ENCODE assay signal across 32 cellular contexts in genomic region chr10:67086324-67087139, GRCh38.
"Had no signal": no experiment of that assay in that cellular context is flagged by ENCODE, and none has a peak within 500 bp of the region (broad histone marks: within the 10 kb centered on the region; RNA-seq: fewer than 3 reads in every experiment).

No MANE protein-coding gene starts in this region.

- H3K27me3 Mint-ChIP-seq: progenitor cell of endocrine pancreas had no signal

- H3K4me3 Mint-ChIP-seq: activated T-helper 1 cell treated with anti-CD3 and anti-CD28 coated beads, Interleukin-12 subunit alpha, Interleukin-12 subunit beta, Interleukin-2, Interleukin-4 antibody, amounts not matched to agents 30 ng/mL and 10 ng/mL and 1 ng/mL, durations not matched to agents 14 hours and 24 hours and 36 hours; nephron; T-helper 1 cell treated with Interleukin-12 subunit alpha and Interleukin-12 subunit beta and Interleukin-4 antibody, amounts not matched to agents 30 μg/mL and 1 μg/mL, for 36 hours had no signal

- H3K4me1 ChIP-seq: breast epithelium, colonic mucosa, spleen, suprapubic skin, upper lobe of right lung had no signal

- ATAC-seq: activated CD4-positive, CD25-positive, alpha-beta regulatory T cell treated with anti-CD3 and anti-CD28 coated beads, Interleukin-2, amount 50 U/mL, for 24 hours; left colon; upper lobe of right lung had no signal

- H3K27ac ChIP-seq: breast epithelium, colonic mucosa, gastrocnemius medialis, neutrophil, ovary, spleen, suprapubic skin, tibial artery, upper lobe of right lung, WERI-Rb-1 had no signal

- H3K27me3 ChIP-seq: breast epithelium, colonic mucosa, dorsolateral prefrontal cortex, gastrocnemius medialis, neutrophil, ovary, spleen, suprapubic skin, tibial artery, upper lobe of right lung had no signal

- H3K4me1 Mint-ChIP-seq: nephron had no signal

- H3K9me3 Mint-ChIP-seq: activated T-helper 1 cell treated with anti-CD3 and anti-CD28 coated beads, Interleukin-12 subunit alpha, Interleukin-12 subunit beta, Interleukin-2, Interleukin-4 antibody, amounts not matched to agents 30 ng/mL and 10 ng/mL and 1 ng/mL, durations not matched to agents 14 hours and 24 hours and 36 hours; nephron; T-helper 1 cell treated with Interleukin-12 subunit alpha and Interleukin-12 subunit beta and Interleukin-4 antibody, amounts not matched to agents 30 μg/mL and 1 μg/mL, for 36 hours had no signal

- H3K9me3 ChIP-seq: breast epithelium, colonic mucosa, gastrocnemius medialis, neutrophil, ovary, spleen, suprapubic skin, tibial artery, upper lobe of right lung had no signal

- H3K4me3 ChIP-seq: breast epithelium, colonic mucosa, dorsolateral prefrontal cortex, gastrocnemius medialis, lung, ovary, spleen, suprapubic skin, tibial artery, upper lobe of right lung had no signal

- DNase-seq: activated CD4-positive, alpha-beta T cell treated with anti-CD3 and anti-CD28 coated beads for 48 hours; activated CD4-positive, alpha-beta T cell treated with anti-CD3 and anti-CD28 coated beads, Interleukin-2, amount 50 U/mL, for 48 hours; activated CD8-positive, alpha-beta memory T cell treated with anti-CD3 and anti-CD28 coated beads, Interleukin-2, amount 50 U/mL, for 4 hours; activated effector memory CD4-positive, alpha-beta T cell treated with anti-CD3 and anti-CD28 coated beads, Interleukin-2, amount 50 U/mL, for 16 hours; activated naive CD4-positive, alpha-beta T cell treated with anti-CD3 and anti-CD28 coated beads, Interleukin-2, amount 50 U/mL, for 16 hours; activated T-cell treated with anti-CD3 and anti-CD28 coated beads, Interleukin-2, amount 50 U/mL, for 1 hour; cerebellar nuclear complex; colonic mucosa; dorsolateral prefrontal cortex; effector memory CD4-positive, alpha-beta T cell; gastrocnemius medialis; glutamatergic neuron; hippocampal formation; left colon; ovary; retina; spleen; stimulated activated naive CD4-positive, alpha-beta T cell; SW 1271; T-helper 9 cell; tibial artery; upper lobe of right lung; WERI-Rb-1 had no signal

- H3K36me3 ChIP-seq: breast epithelium, colonic mucosa, gastrocnemius medialis, neutrophil, ovary, spleen, suprapubic skin, tibial artery, upper lobe of right lung, WERI-Rb-1 had no signal

- H3K27ac Mint-ChIP-seq: activated T-helper 1 cell treated with anti-CD3 and anti-CD28 coated beads, Interleukin-12 subunit alpha, Interleukin-12 subunit beta, Interleukin-2, Interleukin-4 antibody, amounts not matched to agents 30 ng/mL and 10 ng/mL and 1 ng/mL, durations not matched to agents 14 hours and 24 hours and 36 hours; nephron; progenitor cell of endocrine pancreas; T-helper 1 cell treated with Interleukin-12 subunit alpha and Interleukin-12 subunit beta and Interleukin-4 antibody, amounts not matched to agents 30 μg/mL and 1 μg/mL, for 36 hours had no signal
